ENCODE assay signal across 1 cellular context in the genomic region with DNA sequence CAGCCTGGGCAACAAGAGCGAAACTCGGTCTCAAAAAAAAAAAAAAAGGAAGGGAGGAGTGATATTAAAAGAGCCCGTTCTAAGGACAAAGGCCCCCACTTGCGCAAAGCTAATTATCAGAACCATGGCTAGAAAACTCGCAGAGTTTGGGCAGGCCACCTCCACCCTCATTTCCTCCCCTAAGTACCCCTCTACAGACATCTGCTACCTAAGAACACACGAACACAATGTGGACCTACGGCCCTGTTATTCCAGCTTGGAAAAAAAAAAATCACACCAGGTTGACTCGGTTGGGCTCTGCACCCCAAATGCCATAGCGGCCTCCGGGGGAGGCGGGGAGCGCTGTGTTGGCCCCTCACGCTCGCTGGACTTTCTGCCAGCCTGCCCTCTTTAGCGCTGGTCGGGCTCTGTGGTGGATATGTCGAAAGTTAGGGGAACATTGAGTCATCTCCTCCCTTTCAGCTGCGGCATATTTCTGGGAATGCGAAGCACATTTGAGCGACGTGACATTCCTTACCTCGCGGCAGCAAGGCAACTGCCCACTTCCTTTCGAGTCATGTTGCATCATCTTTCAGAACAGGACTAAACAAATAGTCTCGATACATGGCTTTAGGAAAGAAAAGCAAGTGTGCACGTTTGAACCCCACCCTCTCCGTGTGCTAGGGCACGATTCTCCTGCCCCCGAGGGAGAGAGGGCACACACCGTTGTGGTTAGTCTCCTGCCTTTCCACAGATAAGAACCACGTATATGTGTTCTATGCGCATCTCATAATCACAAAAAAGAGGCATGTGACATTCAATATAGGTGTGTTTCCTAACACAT.
TF ChIP-seq lines count a peak whose summit lies in the region.

No MANE protein-coding gene starts in this region.

TF ChIP-seq in HepG2, 621 proteins besides CTCF, POLR2A, EP300 and RAD21 (continued from another document and continues in another):
- TF ChIP-seq, protein P1, sequence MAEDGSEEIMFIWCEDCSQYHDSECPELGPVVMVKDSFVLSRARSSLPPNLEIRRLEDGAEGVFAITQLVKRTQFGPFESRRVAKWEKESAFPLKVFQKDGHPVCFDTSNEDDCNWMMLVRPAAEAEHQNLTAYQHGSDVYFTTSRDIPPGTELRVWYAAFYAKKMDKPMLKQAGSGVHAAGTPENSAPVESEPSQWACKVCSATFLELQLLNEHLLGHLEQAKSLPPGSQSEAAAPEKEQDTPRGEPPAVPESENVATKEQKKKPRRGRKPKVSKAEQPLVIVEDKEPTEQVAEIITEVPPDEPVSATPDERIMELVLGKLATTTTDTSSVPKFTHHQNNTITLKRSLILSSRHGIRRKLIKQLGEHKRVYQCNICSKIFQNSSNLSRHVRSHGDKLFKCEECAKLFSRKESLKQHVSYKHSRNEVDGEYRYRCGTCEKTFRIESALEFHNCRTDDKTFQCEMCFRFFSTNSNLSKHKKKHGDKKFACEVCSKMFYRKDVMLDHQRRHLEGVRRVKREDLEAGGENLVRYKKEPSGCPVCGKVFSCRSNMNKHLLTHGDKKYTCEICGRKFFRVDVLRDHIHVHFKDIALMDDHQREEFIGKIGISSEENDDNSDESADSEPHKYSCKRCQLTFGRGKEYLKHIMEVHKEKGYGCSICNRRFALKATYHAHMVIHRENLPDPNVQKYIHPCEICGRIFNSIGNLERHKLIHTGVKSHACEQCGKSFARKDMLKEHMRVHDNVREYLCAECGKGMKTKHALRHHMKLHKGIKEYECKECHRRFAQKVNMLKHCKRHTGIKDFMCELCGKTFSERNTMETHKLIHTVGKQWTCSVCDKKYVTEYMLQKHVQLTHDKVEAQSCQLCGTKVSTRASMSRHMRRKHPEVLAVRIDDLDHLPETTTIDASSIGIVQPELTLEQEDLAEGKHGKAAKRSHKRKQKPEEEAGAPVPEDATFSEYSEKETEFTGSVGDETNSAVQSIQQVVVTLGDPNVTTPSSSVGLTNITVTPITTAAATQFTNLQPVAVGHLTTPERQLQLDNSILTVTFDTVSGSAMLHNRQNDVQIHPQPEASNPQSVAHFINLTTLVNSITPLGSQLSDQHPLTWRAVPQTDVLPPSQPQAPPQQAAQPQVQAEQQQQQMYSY (CRISPR knock-in tag; IDR thresholded peaks at IDR 0.05) = no peak
- peak; percentile 96 for TF ChIP-seq SP5 (CRISPR knock-in tag; IDR thresholded peaks at IDR 0.05; ENCODE audit: borderline replicate concordance, low read depth)
- TF ChIP-seq, protein P2, sequence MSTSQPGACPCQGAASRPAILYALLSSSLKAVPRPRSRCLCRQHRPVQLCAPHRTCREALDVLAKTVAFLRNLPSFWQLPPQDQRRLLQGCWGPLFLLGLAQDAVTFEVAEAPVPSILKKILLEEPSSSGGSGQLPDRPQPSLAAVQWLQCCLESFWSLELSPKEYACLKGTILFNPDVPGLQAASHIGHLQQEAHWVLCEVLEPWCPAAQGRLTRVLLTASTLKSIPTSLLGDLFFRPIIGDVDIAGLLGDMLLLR (CRISPR knock-in tag; IDR thresholded peaks at IDR 0.05) = no peak
- no peak for TF ChIP-seq SYNCRIP (IDR thresholded peaks at IDR 0.05; ENCODE audit: insufficient read depth, low read depth, low read length)
- peak; percentile 86 for TF ChIP-seq NCOA1 (CRISPR knock-in tag; IDR thresholded peaks at IDR 0.05)
- TF ChIP-seq ELF3 (CRISPR knock-in tag; IDR thresholded peaks at IDR 0.05) = peak; percentile 98
- TF ChIP-seq, protein P3, sequence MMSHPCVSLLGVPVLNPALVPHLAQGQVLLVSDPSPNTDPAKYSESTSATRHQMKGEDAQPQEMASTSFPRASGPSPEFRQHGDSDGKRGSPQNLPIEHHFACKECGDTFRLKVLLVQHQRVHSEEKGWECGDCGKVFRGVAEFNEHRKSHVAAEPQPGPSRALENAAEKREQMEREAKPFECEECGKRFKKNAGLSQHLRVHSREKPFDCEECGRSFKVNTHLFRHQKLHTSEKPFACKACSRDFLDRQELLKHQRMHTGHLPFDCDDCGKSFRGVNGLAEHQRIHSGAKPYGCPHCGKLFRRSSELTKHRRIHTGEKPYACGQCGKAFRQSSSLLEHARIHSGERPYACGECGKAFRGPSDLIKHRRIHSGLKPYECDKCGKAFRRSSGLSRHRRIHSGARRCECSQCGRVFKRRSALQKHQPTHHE (CRISPR knock-in tag; IDR thresholded peaks at IDR 0.05; ENCODE audit: borderline replicate concordance) = peak; percentile 91; the same call in 1 of the 2 replicates
- TF ChIP-seq PHF8 (CRISPR knock-in tag; IDR thresholded peaks at IDR 0.05) = peak; percentile 62
- no peak for TF ChIP-seq TMF1 (CRISPR knock-in tag; IDR thresholded peaks at IDR 0.05; ENCODE audit: low read depth)
- TF ChIP-seq ARHGAP35 (CRISPR knock-in tag; IDR thresholded peaks at IDR 0.05; ENCODE audit: borderline replicate concordance) = peak; percentile 71; the same call in 1 of the 2 replicates
- peak; percentile 80 for TF ChIP-seq ZNF776 (CRISPR knock-in tag; IDR thresholded peaks at IDR 0.05)
- TF ChIP-seq, protein P4, sequence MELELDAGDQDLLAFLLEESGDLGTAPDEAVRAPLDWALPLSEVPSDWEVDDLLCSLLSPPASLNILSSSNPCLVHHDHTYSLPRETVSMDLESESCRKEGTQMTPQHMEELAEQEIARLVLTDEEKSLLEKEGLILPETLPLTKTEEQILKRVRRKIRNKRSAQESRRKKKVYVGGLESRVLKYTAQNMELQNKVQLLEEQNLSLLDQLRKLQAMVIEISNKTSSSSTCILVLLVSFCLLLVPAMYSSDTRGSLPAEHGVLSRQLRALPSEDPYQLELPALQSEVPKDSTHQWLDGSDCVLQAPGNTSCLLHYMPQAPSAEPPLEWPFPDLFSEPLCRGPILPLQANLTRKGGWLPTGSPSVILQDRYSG (CRISPR knock-in tag; IDR thresholded peaks at IDR 0.05) = no peak
- TF ChIP-seq ZNF549 (CRISPR knock-in tag; IDR thresholded peaks at IDR 0.05) = no peak
- no peak for TF ChIP-seq ZFAT (CRISPR knock-in tag; conservative IDR thresholded peaks at IDR 0.05)
- TF ChIP-seq, protein P5, sequence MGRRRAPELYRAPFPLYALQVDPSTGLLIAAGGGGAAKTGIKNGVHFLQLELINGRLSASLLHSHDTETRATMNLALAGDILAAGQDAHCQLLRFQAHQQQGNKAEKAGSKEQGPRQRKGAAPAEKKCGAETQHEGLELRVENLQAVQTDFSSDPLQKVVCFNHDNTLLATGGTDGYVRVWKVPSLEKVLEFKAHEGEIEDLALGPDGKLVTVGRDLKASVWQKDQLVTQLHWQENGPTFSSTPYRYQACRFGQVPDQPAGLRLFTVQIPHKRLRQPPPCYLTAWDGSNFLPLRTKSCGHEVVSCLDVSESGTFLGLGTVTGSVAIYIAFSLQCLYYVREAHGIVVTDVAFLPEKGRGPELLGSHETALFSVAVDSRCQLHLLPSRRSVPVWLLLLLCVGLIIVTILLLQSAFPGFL (CRISPR knock-in tag; IDR thresholded peaks at IDR 0.05) = no peak
- peak; percentile 32 for TF ChIP-seq ZNF781 (CRISPR knock-in tag; IDR thresholded peaks at IDR 0.05; ENCODE audit: borderline replicate concordance, not compliant biosample characterization)
- peak; percentile 99 for TF ChIP-seq TEAD3 (CRISPR knock-in tag; optimal IDR thresholded peaks at IDR 0.05; ENCODE audit: borderline replicate concordance)
- peak; percentile 75; the same call in 1 of the 2 replicates for TF ChIP-seq AHR (CRISPR knock-in tag; IDR thresholded peaks at IDR 0.05)
- peak; percentile 100 for TF ChIP-seq MED1 (CRISPR knock-in tag; IDR thresholded peaks at IDR 0.05)
- TF ChIP-seq, protein P6, sequence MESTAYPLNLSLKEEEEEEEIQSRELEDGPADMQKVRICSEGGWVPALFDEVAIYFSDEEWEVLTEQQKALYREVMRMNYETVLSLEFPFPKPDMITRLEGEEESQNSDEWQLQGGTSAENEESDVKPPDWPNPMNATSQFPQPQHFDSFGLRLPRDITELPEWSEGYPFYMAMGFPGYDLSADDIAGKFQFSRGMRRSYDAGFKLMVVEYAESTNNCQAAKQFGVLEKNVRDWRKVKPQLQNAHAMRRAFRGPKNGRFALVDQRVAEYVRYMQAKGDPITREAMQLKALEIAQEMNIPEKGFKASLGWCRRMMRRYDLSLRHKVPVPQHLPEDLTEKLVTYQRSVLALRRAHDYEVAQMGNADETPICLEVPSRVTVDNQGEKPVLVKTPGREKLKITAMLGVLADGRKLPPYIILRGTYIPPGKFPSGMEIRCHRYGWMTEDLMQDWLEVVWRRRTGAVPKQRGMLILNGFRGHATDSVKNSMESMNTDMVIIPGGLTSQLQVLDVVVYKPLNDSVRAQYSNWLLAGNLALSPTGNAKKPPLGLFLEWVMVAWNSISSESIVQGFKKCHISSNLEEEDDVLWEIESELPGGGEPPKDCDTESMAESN (CRISPR knock-in tag; conservative IDR thresholded peaks at IDR 0.05) = peak; percentile 93
- TF ChIP-seq ZNF430 (CRISPR knock-in tag; IDR thresholded peaks at IDR 0.05) = peak; percentile 98
- TF ChIP-seq ZFP36L2 (CRISPR knock-in tag; IDR thresholded peaks at IDR 0.05) = 0 out of 2 replicates have a peak, but pooled peaks have one; percentile 49
- no peak for TF ChIP-seq CHD4 (IDR thresholded peaks at IDR 0.05; ENCODE audit: borderline replicate concordance, low read length)
- TF ChIP-seq, protein P7, sequence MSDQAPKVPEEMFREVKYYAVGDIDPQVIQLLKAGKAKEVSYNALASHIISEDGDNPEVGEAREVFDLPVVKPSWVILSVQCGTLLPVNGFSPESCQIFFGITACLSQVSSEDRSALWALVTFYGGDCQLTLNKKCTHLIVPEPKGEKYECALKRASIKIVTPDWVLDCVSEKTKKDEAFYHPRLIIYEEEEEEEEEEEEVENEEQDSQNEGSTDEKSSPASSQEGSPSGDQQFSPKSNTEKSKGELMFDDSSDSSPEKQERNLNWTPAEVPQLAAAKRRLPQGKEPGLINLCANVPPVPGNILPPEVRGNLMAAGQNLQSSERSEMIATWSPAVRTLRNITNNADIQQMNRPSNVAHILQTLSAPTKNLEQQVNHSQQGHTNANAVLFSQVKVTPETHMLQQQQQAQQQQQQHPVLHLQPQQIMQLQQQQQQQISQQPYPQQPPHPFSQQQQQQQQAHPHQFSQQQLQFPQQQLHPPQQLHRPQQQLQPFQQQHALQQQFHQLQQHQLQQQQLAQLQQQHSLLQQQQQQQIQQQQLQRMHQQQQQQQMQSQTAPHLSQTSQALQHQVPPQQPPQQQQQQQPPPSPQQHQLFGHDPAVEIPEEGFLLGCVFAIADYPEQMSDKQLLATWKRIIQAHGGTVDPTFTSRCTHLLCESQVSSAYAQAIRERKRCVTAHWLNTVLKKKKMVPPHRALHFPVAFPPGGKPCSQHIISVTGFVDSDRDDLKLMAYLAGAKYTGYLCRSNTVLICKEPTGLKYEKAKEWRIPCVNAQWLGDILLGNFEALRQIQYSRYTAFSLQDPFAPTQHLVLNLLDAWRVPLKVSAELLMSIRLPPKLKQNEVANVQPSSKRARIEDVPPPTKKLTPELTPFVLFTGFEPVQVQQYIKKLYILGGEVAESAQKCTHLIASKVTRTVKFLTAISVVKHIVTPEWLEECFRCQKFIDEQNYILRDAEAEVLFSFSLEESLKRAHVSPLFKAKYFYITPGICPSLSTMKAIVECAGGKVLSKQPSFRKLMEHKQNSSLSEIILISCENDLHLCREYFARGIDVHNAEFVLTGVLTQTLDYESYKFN (CRISPR knock-in tag; conservative IDR thresholded peaks at IDR 0.05) = peak; percentile 92
- 0 out of 3 replicates have a peak, but pooled peaks have one; percentile 56 for TF ChIP-seq MXI1 (IDR thresholded peaks at IDR 0.05; ENCODE audit: borderline replicate concordance, low read depth, low read length)
- TF ChIP-seq HNRNPUL1 (IDR thresholded peaks at IDR 0.05; ENCODE audit: low read depth, low read length) = no peak
- TF ChIP-seq BRD4 (CRISPR knock-in tag; IDR thresholded peaks at IDR 0.05) = peak; percentile 99
- no peak for TF ChIP-seq ZNF225 (CRISPR knock-in tag; IDR thresholded peaks at IDR 0.05)
- no peak for TF ChIP-seq KLF11 (CRISPR knock-in tag; IDR thresholded peaks at IDR 0.05)
- TF ChIP-seq, protein P8, sequence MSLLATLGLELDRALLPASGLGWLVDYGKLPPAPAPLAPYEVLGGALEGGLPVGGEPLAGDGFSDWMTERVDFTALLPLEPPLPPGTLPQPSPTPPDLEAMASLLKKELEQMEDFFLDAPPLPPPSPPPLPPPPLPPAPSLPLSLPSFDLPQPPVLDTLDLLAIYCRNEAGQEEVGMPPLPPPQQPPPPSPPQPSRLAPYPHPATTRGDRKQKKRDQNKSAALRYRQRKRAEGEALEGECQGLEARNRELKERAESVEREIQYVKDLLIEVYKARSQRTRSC (CRISPR knock-in tag; IDR thresholded peaks at IDR 0.05; ENCODE audit: low read depth) = peak; percentile 96; the same call in 1 of the 2 replicates
- TF ChIP-seq PRMT3 (CRISPR knock-in tag; IDR thresholded peaks at IDR 0.05; ENCODE audit: borderline replicate concordance, low read depth) = peak; percentile 93
- peak; percentile 88; the same call in 1 of the 2 replicates for TF ChIP-seq ZSCAN21 (CRISPR knock-in tag; IDR thresholded peaks at IDR 0.05; ENCODE audit: borderline replicate concordance)
- TF ChIP-seq, protein P9, sequence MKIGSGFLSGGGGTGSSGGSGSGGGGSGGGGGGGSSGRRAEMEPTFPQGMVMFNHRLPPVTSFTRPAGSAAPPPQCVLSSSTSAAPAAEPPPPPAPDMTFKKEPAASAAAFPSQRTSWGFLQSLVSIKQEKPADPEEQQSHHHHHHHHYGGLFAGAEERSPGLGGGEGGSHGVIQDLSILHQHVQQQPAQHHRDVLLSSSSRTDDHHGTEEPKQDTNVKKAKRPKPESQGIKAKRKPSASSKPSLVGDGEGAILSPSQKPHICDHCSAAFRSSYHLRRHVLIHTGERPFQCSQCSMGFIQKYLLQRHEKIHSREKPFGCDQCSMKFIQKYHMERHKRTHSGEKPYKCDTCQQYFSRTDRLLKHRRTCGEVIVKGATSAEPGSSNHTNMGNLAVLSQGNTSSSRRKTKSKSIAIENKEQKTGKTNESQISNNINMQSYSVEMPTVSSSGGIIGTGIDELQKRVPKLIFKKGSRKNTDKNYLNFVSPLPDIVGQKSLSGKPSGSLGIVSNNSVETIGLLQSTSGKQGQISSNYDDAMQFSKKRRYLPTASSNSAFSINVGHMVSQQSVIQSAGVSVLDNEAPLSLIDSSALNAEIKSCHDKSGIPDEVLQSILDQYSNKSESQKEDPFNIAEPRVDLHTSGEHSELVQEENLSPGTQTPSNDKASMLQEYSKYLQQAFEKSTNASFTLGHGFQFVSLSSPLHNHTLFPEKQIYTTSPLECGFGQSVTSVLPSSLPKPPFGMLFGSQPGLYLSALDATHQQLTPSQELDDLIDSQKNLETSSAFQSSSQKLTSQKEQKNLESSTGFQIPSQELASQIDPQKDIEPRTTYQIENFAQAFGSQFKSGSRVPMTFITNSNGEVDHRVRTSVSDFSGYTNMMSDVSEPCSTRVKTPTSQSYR (CRISPR knock-in tag; IDR thresholded peaks at IDR 0.05; ENCODE audit: borderline replicate concordance) = peak; percentile 23; the same call in 1 of the 2 replicates
- no peak for TF ChIP-seq ZNF30 (CRISPR knock-in tag; IDR thresholded peaks at IDR 0.05)
- no peak for TF ChIP-seq SNRNP70 (IDR thresholded peaks at IDR 0.05; ENCODE audit: low read depth, low read length)
- TF ChIP-seq MBNL3 (CRISPR knock-in tag; conservative IDR thresholded peaks at IDR 0.05) = no peak
- no peak for TF ChIP-seq MZF1 (CRISPR knock-in tag; IDR thresholded peaks at IDR 0.05; ENCODE audit: borderline replicate concordance)
- peak; percentile 88 for TF ChIP-seq RFXAP (CRISPR knock-in tag; IDR thresholded peaks at IDR 0.05; ENCODE audit: borderline replicate concordance)
- peak; percentile 91 for TF ChIP-seq PPARG (CRISPR knock-in tag; conservative IDR thresholded peaks at IDR 0.05)
- TF ChIP-seq BRCA1 (CRISPR knock-in tag; IDR thresholded peaks at IDR 0.05) = peak; percentile 57; the same call in 1 of the 2 replicates
- peak; percentile 83 for TF ChIP-seq POLR2G (IDR thresholded peaks at IDR 0.05; ENCODE audit: low read depth, low read length)
- TF ChIP-seq ZNF333 (CRISPR knock-in tag; IDR thresholded peaks at IDR 0.05; ENCODE audit: borderline replicate concordance) = no peak; the same call in 1 of the 2 replicates
- peak; percentile 78; the same call in 1 of the 2 replicates for TF ChIP-seq ZNF616 (CRISPR knock-in tag; IDR thresholded peaks at IDR 0.05; ENCODE audit: low read depth)
